Comparison of ENCODE assay signal across 18 cellular contexts in genomic region chr2:48170281-48170680, GRCh38.
DNase-seq lines count a peak whose midpoint lies in the region; ATAC-seq and TF ChIP-seq lines count a peak whose summit lies in the region.
"Had no signal": no experiment of that assay in that cellular context is flagged by ENCODE, and none has a peak within 500 bp of the region (broad histone marks: within the 10 kb centered on the region; RNA-seq: fewer than 3 reads in every experiment).

No MANE protein-coding gene starts in this region.

- H3K9me1 ChIP-seq in IMR-90 (ENCODE audit: insufficient read depth, low read length): peaks cover 3% of the 10 kb centered on the region; the same call in 1 of the 2 replicates

- H3K4ac ChIP-seq in IMR-90 (ENCODE audit: low read depth, low read length): no peak overlapping the region

- TF ChIP-seq CTCF in CD14-positive monocyte (IDR thresholded peaks at IDR 0.05) (no peak), IMR-90 (conservative IDR thresholded peaks at IDR 0.05; ENCODE audit: low read depth, low read length) (no peak), smooth muscle cell (IDR thresholded peaks at IDR 0.05; ENCODE audit: borderline replicate concordance, insufficient read depth, poor library complexity, severe bottlenecking) (no peak), heart right ventricle (IDR thresholded peaks at IDR 0.05) (no peak)

- no peaks in the 10 kb centered on the region for H3K79me1 ChIP-seq in IMR-90 (ENCODE audit: low read depth in 1 of 2, low read length in 2 of 2)

- H3K23ac ChIP-seq in IMR-90 (ENCODE audit: low read depth, low read length): no peak overlapping the region

- H3K18ac ChIP-seq in IMR-90 (ENCODE audit: low read depth, low read length): no peak overlapping the region

- H3K36me3 ChIP-seq in IMR-90 (ENCODE audit: control insufficient read depth, insufficient read depth, low read length) (no peaks in the 10 kb centered on the region), smooth muscle cell (ENCODE audit: low read depth) (no peaks in the 10 kb centered on the region), heart right ventricle (no peaks in the 10 kb centered on the region)
- H3K36me3 ChIP-seq: BLaER1 treated with 17β-estradiol and CSF1 and Interleukin-3, amounts not matched to agents 10 nM and 100 nM; SJCRH30 had no signal

- H2AK9ac ChIP-seq in IMR-90 (replicated peaks; ENCODE audit: low read depth, low read length, poor library complexity): no peak overlapping the region

- POLR2A ChIA-PET in IMR-90 (lab: Charles Lee; ENCODE audit: unreplicated experiment): no interaction called here
- POLR2A ChIA-PET in activated CD8-positive, alpha-beta T cell treated with anti-CD3 and anti-CD28 coated beads, Interleukin-2, amount 10 ng/mL, durations not matched to agents 7 days and 5 days (lab: Charles Lee): no interaction called here

- H2BK20ac ChIP-seq in IMR-90 (ENCODE audit: low read depth, low read length): no peak overlapping the region

- H3K9me3 ChIP-seq in IMR-90 (ENCODE audit: control insufficient read depth, insufficient read depth, low read length) (no peaks in the 10 kb centered on the region), smooth muscle cell (replicated peaks; ENCODE audit: low read depth) (no peaks in the 10 kb centered on the region), heart right ventricle (no peaks in the 10 kb centered on the region)
- H3K9me3 ChIP-seq: SJCRH30 had no signal

- H3K56ac ChIP-seq in IMR-90 (ENCODE audit: extremely low read depth, insufficient read depth, low read length): no peak overlapping the region

- ATAC-seq in IMR-90 (ENCODE audit: low read depth) (peak; percentile 89), heart right ventricle (no peak)
- no peak for ATAC-seq in activated CD8-positive, alpha-beta T cell treated with anti-CD3 and anti-CD28 coated beads, Interleukin-2, amount 10 ng/mL, durations not matched to agents 7 days and 5 days
- ATAC-seq: K562 had no signal

- H3K27me3 Mint-ChIP-seq in CD14-positive monocyte (ENCODE audit: low read depth in 3 of 3): peaks cover 0 to 3% (median 0%) of the 10 kb centered on the region in 3 donors
- H3K27me3 Mint-ChIP-seq in activated CD8-positive, alpha-beta T cell treated with anti-CD3 and anti-CD28 coated beads, Interleukin-2, amount 10 ng/mL, durations not matched to agents 7 days and 5 days (ENCODE audit: low read depth): peaks cover 4% of the 10 kb centered on the region

- no peaks in the 10 kb centered on the region for H3K36me3 Mint-ChIP-seq in CD14-positive monocyte
- H3K36me3 Mint-ChIP-seq in activated CD8-positive, alpha-beta T cell treated with anti-CD3 and anti-CD28 coated beads, Interleukin-2, amount 10 ng/mL, durations not matched to agents 7 days and 5 days (ENCODE audit: low read depth): no peaks in the 10 kb centered on the region

- H3K27ac ChIP-seq in IMR-90 (ENCODE audit: insufficient read depth, low read length) (no peak overlapping the region), smooth muscle cell (ENCODE audit: low read depth) (peak overlapping the region; percentile 36), heart right ventricle (no peak overlapping the region)
- H3K27ac ChIP-seq: PC-9, SJCRH30 had no signal

- peak overlapping the region; percentile 11 for H2BK5ac ChIP-seq in IMR-90 (ENCODE audit: low read depth, low read length, poor library complexity, severe bottlenecking)

- no peak overlapping the region for H3K14ac ChIP-seq in IMR-90 (replicated peaks; ENCODE audit: low read depth, low read length)

- no CpG with 5 or more reads among the region's 4 CpGs for WGBS in IMR-90 (ENCODE audit: extremely low coverage in 2 of 2, insufficient read length in 1 of 2), 2 experiments
- 61% methylated on average over 4 of the region's 4 CpGs for WGBS in smooth muscle cell (ENCODE audit: low lambda C conversion rate)
- WGBS in heart right ventricle, 2 donors: 94 to 97% methylated on average over 4 of the region's 4 CpGs

- CTCF ChIA-PET in IMR-90 (lab: Yijun Ruan, JAX): no interaction called here
- CTCF ChIA-PET in activated CD8-positive, alpha-beta T cell treated with anti-CD3 and anti-CD28 coated beads, Interleukin-2, amount 10 ng/mL, durations not matched to agents 7 days and 5 days (lab: Charles Lee): no interaction called here

- dilution Hi-C loops in IMR-90 (cut with HindIII; ENCODE audit: low sequenced_read_pairs, unreplicated experiment): no loop called here

- H4K20me1 ChIP-seq in IMR-90 (ENCODE audit: insufficient read depth, low read length): no peaks in the 10 kb centered on the region
- H4K20me1 ChIP-seq in smooth muscle cell (ENCODE audit: low read depth): no peaks in the 10 kb centered on the region
- H4K20me1 ChIP-seq: BLaER1 treated with 17β-estradiol and CSF1 and Interleukin-3, amounts not matched to agents 10 nM and 100 nM had no signal

- no peak overlapping the region; the same call in 1 of the 2 replicates for H3K9ac ChIP-seq in IMR-90 (ENCODE audit: low read depth, low read length)
- no peak overlapping the region for H3K9ac ChIP-seq in smooth muscle cell (ENCODE audit: low read depth)
- H3K9ac ChIP-seq: BLaER1 treated with 17β-estradiol and CSF1 and Interleukin-3, amounts not matched to agents 10 nM and 100 nM had no signal

- no peaks in the 10 kb centered on the region for H3F3A ChIP-seq in smooth muscle cell (ENCODE audit: low read depth)

- BruUV-seq in IMR-90 (replicated peaks; lab: Mats Ljungman, UMichigan): no TSS peak

- no peaks in the 10 kb centered on the region for H3K27me3 ChIP-seq in IMR-90 (ENCODE audit: control insufficient read depth, insufficient read depth, low read length)
- no peaks in the 10 kb centered on the region for H3K27me3 ChIP-seq in smooth muscle cell (ENCODE audit: low read depth)
- no peaks in the 10 kb centered on the region for H3K27me3 ChIP-seq in heart right ventricle
- H3K27me3 ChIP-seq: BLaER1 treated with 17β-estradiol and CSF1 and Interleukin-3, amounts not matched to agents 10 nM and 100 nM; SJCRH30 had no signal

- H3K4me2 ChIP-seq in IMR-90 (ENCODE audit: low read depth, low read length): no peak overlapping the region
- no peak overlapping the region for H3K4me2 ChIP-seq in smooth muscle cell
- H3K4me2 ChIP-seq: PC-9 had no signal

- H2BK15ac ChIP-seq in IMR-90 (ENCODE audit: low read depth, low read length): no peak overlapping the region

- H3K9me3 Mint-ChIP-seq in CD14-positive monocyte: peaks cover 0 to 5% (median 4%) of the 10 kb centered on the region in 7 donors
- peaks cover 7% of the 10 kb centered on the region for H3K9me3 Mint-ChIP-seq in activated CD8-positive, alpha-beta T cell treated with anti-CD3 and anti-CD28 coated beads, Interleukin-2, amount 10 ng/mL, durations not matched to agents 7 days and 5 days (ENCODE audit: insufficient read depth)

- DNase-seq in CD14-positive monocyte (ENCODE audit: low spot score) (no peak), IMR-90 (peak; percentile 69), fibroblast of gingiva (ENCODE audit: low read depth) (peak; percentile 59), smooth muscle cell (lab: John Stamatoyannopoulos, UW; ENCODE audit: unreplicated experiment) (no peak), heart right ventricle (no peak), amniotic stem cell (lab: John Stamatoyannopoulos, UW) (no peak)
- DNase-seq in activated CD8-positive, alpha-beta T cell treated with anti-CD3 and anti-CD28 coated beads, Interleukin-2, amount 10 ng/mL, durations not matched to agents 7 days and 5 days: no peak
- DNase-seq: ACHN, DMS 273 treated with DMSO at 0.1 percent for 48 hours, NCI-H1436 treated with DMSO at 0.1 percent for 48 hours, NCI-H2029 treated with DMSO at 0.1 percent for 48 hours, NCI-H2171 treated with DMSO at 0.1 percent for 48 hours, NCI-H510A, NCI-H774, PC-9, SJCRH30 had no signal

- in situ Hi-C loops in IMR-90 (cut with MboI; ENCODE audit: low sequenced_read_pairs): no loop called here

- H3K4me3 ChIP-seq in IMR-90 (ENCODE audit: insufficient read depth, low read depth, low read length): no peak overlapping the region
- no peak overlapping the region for H3K4me3 ChIP-seq in smooth muscle cell
- H3K4me3 ChIP-seq in heart right ventricle: no peak overlapping the region
- H3K4me3 ChIP-seq: BLaER1 treated with 17β-estradiol and CSF1 and Interleukin-3, amounts not matched to agents 10 nM and 100 nM; K562; PC-9; SJCRH30 had no signal

- peaks cover 66% of the 10 kb centered on the region for H3K4me1 Mint-ChIP-seq in CD14-positive monocyte
- no peaks in the 10 kb centered on the region for H3K4me1 Mint-ChIP-seq in activated CD8-positive, alpha-beta T cell treated with anti-CD3 and anti-CD28 coated beads, Interleukin-2, amount 10 ng/mL, durations not matched to agents 7 days and 5 days (ENCODE audit: low read depth)

- H2AFZ ChIP-seq in IMR-90 (replicated peaks; ENCODE audit: low read length, poor library complexity): no peak overlapping the region
- no peak overlapping the region for H2AFZ ChIP-seq in smooth muscle cell (ENCODE audit: low read depth)
- H2AFZ ChIP-seq: PC-9 had no signal

- no peak overlapping the region for H4K91ac ChIP-seq in IMR-90 (ENCODE audit: insufficient read depth, low read depth, low read length)

- H2AK5ac ChIP-seq in IMR-90 (ENCODE audit: low read depth, low read length): no peak overlapping the region

- no peak for TF ChIP-seq RAD21 in IMR-90 (IDR thresholded peaks at IDR 0.05; ENCODE audit: low read length)

- intact Hi-C loops in CD14-positive monocyte (cut with micrococcal nuclease): no loop called here
- intact Hi-C loops in IMR-90 (cut with micrococcal nuclease): no loop called here
- intact Hi-C loops in heart right ventricle (cut with DNase I): no loop called here

- no peak overlapping the region for H4K5ac ChIP-seq in IMR-90 (ENCODE audit: low read depth, low read length)

- peaks cover 3% of the 10 kb centered on the region; the same call in 1 of the 2 replicates for H3K4me1 ChIP-seq in IMR-90 (ENCODE audit: control insufficient read depth, insufficient read depth, low read length)
- H3K4me1 ChIP-seq in smooth muscle cell (ENCODE audit: low read depth): peaks cover 7% of the 10 kb centered on the region
- H3K4me1 ChIP-seq in heart right ventricle: peaks cover 0 to 38% (median 0%) of the 10 kb centered on the region in 9 donors
- H3K4me1 ChIP-seq: SJCRH30 had no signal

- 0 out of 2 replicates have a peak overlapping the region, but pooled peaks have one; percentile 41 for H2BK120ac ChIP-seq in IMR-90 (ENCODE audit: low read depth, low read length)

- H3K27ac Mint-ChIP-seq in CD14-positive monocyte: peak overlapping the region; percentile 44 to 91 (median 81)
- H3K27ac Mint-ChIP-seq in activated CD8-positive, alpha-beta T cell treated with anti-CD3 and anti-CD28 coated beads, Interleukin-2, amount 10 ng/mL, durations not matched to agents 7 days and 5 days: no peak overlapping the region

- no peaks in the 10 kb centered on the region for H3K79me2 ChIP-seq in smooth muscle cell (ENCODE audit: low read depth)

- no peak overlapping the region for H4K8ac ChIP-seq in IMR-90 (ENCODE audit: low read depth in 2 of 2, low read length in 2 of 2)

- H3K4me3 Mint-ChIP-seq in CD14-positive monocyte: no peak overlapping the region
- no peak overlapping the region for H3K4me3 Mint-ChIP-seq in activated CD8-positive, alpha-beta T cell treated with anti-CD3 and anti-CD28 coated beads, Interleukin-2, amount 10 ng/mL, durations not matched to agents 7 days and 5 days

- TF ChIP-seq POLR2A in IMR-90 (IDR thresholded peaks at IDR 0.05; ENCODE audit: low read depth, low read length): no peak

TF ChIP-seq in IMR-90, 13 proteins besides CTCF, POLR2A, EP300 and RAD21 (continues in another document):
- TF ChIP-seq CEBPB (IDR thresholded peaks at IDR 0.05; ENCODE audit: low read depth, low read length): peak; percentile 45; the same call in 1 of the 2 replicates

Comparison
In these comparisons a context has a peak if more than half of its experiments do, and no peak if none do; other contexts are left out.
1. DNase-seq: peak in IMR-90 (single experiment) and fibroblast of gingiva (single experiment); none in CD14-positive monocyte (single experiment), smooth muscle cell (single experiment), activated CD8-positive, alpha-beta T cell treated with anti-CD3 and anti-CD28 coated beads, Interleukin-2, amount 10 ng/mL, durations not matched to agents 7 days and 5 days (single experiment), heart right ventricle (0 of 2) and amniotic stem cell (single experiment).